Comparison of ENCODE assay signal across 12 cellular contexts in the genomic region with DNA sequence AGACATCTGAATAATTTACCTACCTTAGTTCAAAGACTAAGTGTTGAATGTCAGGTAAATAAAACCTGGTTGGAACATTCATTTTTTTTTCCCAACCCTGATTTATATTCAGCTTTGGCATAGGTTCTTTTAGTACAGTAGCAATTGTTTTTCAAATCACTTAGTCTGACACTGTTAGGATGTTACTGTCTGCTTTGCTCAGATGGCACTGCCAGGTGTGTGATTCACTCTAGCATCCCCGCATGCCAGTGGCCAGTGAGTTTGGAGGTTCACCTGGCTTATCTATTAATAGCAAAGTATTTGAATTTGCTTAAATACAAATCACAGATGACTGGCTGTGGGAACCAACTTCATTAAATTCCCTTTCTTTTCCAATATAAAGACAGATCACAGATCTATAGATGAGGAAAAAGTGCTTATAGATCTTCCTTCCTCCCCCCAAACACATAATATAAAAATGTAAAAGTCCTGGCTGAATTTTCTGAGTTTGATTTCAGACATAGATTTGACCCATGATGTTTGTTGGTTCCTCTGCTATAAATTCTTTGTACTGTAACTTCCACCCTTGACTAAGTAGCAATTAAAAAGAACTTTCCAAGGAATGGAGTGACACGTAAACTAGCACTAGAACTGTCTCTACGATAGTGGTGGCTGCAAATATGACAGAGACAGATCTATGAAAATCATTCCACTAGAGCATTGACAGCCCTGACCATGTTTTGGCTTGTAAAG. TPM values are rescaled to one million over a fixed set of nuclear protein-coding genes. Genes with fewer than 3 reads are reported as not detected.
DNase-seq lines count a peak whose midpoint lies in the region; TF ChIP-seq lines count a peak whose summit lies in the region.
"Had no signal": no experiment of that assay in that cellular context is flagged by ENCODE, and none has a peak within 500 bp of the region (broad histone marks: within the 10 kb centered on the region; RNA-seq: fewer than 3 reads in every experiment).

No MANE protein-coding gene starts in this region.

- peaks cover 17% of the 10 kb centered on the region for H4K20me1 ChIP-seq in hepatocyte (ENCODE audit: insufficient read depth, poor library complexity, severe bottlenecking)

- H3K4me3 ChIP-seq in breast epithelium = peak overlapping the region; percentile 55 to 88 (median 71)
- no peak overlapping the region for H3K4me3 ChIP-seq in hepatocyte
- peak overlapping the region; percentile 83 for H3K4me3 ChIP-seq in skeletal muscle satellite cell (ENCODE audit: low read length)
- H3K4me3 ChIP-seq: PC-9 had no signal

- H3K36me3 ChIP-seq in breast epithelium (peaks cover 4% of the 10 kb centered on the region), hepatocyte (replicated peaks; ENCODE audit: insufficient read depth, low read depth) (no peaks in the 10 kb centered on the region), skeletal muscle satellite cell (ENCODE audit: insufficient read depth, low read length) (peaks cover 76% of the 10 kb centered on the region)

- H3K9ac ChIP-seq in skeletal muscle satellite cell (ENCODE audit: low read depth, low read length) = peak overlapping the region; percentile 83

- 88% methylated on average over 3 of the region's 3 CpGs for WGBS in hepatocyte (ENCODE audit: low lambda C conversion rate, missing lambda C conversion rate)

- no peak for TF ChIP-seq CTCF in breast epithelium (IDR thresholded peaks at IDR 0.05)
- no peak for TF ChIP-seq CTCF in hepatocyte (IDR thresholded peaks at IDR 0.05; ENCODE audit: poor library complexity)

- H3K27me3 ChIP-seq in breast epithelium (no peaks in the 10 kb centered on the region), hepatocyte (no peaks in the 10 kb centered on the region), skeletal muscle satellite cell (ENCODE audit: control insufficient read depth, insufficient read depth, low read length) (no peaks in the 10 kb centered on the region)

- H3K27ac ChIP-seq in breast epithelium = no peak overlapping the region
- no peak overlapping the region for H3K27ac ChIP-seq in hepatocyte
- H3K27ac ChIP-seq: PC-9 had no signal

- intact Hi-C loops in breast epithelium (cut with DNase I; ENCODE audit: low total_unique reads) = loop anchor here (5.0 kb wide), 1 partner anchor 413 kb away; no protein-coding TSS in a partner anchor

- H3K9me3 ChIP-seq in breast epithelium (no peaks in the 10 kb centered on the region), hepatocyte (ENCODE audit: low read depth) (no peaks in the 10 kb centered on the region), skeletal muscle satellite cell (replicated peaks; ENCODE audit: low read length) (no peaks in the 10 kb centered on the region)

- H3K79me2 ChIP-seq in hepatocyte = peaks cover 30% of the 10 kb centered on the region

- TF ChIP-seq POLR2A in breast epithelium (IDR thresholded peaks at IDR 0.05) = no peak

- peak; percentile 53 for DNase-seq in GM04503 (ENCODE audit: low read depth)
- DNase-seq in breast epithelium (ENCODE audit: low spot score in 2 of 2) = no peak
- no peak for DNase-seq in hepatocyte (ENCODE audit: low spot score)
- DNase-seq in GOT3 (lab: John Stamatoyannopoulos, UW) = no peak
- DNase-seq in OCI-M1 (lab: John Stamatoyannopoulos, UW) = no peak
- no peak for DNase-seq in activated CD4-positive, alpha-beta T cell treated with anti-CD3 and anti-CD28 coated beads for 4 hours
- no peak for DNase-seq in anterior cingulate cortex (lab: John Stamatoyannopoulos, UW)
- DNase-seq: activated CD4-positive, alpha-beta memory T cell treated with anti-CD3 and anti-CD28 coated beads for 36 hours; activated naive CD4-positive, alpha-beta T cell; NCI-H1092; PC-9 had no signal

- H3K4me1 ChIP-seq in breast epithelium (peaks cover 9% of the 10 kb centered on the region in 2 donors), hepatocyte (ENCODE audit: insufficient read depth) (peaks cover 8% of the 10 kb centered on the region), skeletal muscle satellite cell (ENCODE audit: control insufficient read depth, insufficient read depth, low read length) (peaks cover 34% of the 10 kb centered on the region)

- no peak overlapping the region for H2AFZ ChIP-seq in hepatocyte
- H2AFZ ChIP-seq: PC-9 had no signal

- H3K4me2 ChIP-seq in hepatocyte (peak overlapping the region; percentile 81), skeletal muscle satellite cell (ENCODE audit: low read length) (peak overlapping the region; percentile 82)
- H3K4me2 ChIP-seq: PC-9 had no signal

- H3K9me2 ChIP-seq in hepatocyte (replicated peaks; ENCODE audit: insufficient read depth) = no peaks in the 10 kb centered on the region

RNA-seq across cellular contexts. Expression of a gene that starts 3.9 kb away (rescaled TPM):
- total RNA-seq in breast epithelium (100 to 1,000 TPM; 106 to 623 (median 386) TPM), hepatocyte (191 and 220 TPM in 2 replicates)
- 82.9 and 105 TPM in 2 replicates for polyA plus RNA-seq in hepatocyte
- 28.4 and 183 TPM in 2 replicates for total RNA-seq in skeletal muscle satellite cell (2012; rRNA removed)
